In the genomic region with DNA sequence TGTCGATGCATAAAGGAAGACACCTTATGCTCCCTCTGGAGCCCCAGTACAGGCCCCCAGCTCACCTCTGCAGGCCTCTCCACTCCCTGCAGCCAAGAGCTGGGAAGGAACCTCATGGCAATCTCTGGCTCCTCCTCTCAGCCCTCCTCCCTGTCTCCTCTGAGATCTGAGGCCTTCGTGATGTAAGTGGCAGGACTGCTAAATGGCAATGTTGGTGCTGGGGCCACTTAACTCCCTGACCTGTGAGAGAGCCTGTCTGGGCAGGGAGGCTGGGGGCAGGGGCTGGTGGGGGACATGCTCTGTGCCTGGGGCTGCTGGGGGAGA, we compare ENCODE assay signal across 1 cellular context.
TF ChIP-seq lines count a peak whose summit lies in the region.

No MANE protein-coding gene starts in this region.

TF ChIP-seq in K562, 482 proteins besides CTCF, POLR2A, EP300 and RAD21:
- TF ChIP-seq ZBTB1 (CRISPR knock-in tag; IDR thresholded peaks at IDR 0.05; ENCODE audit: borderline replicate concordance, low read depth), result 0 out of 2 replicates have a peak, but pooled peaks have one; percentile 24
- TF ChIP-seq TRIM24 (IDR thresholded peaks at IDR 0.05), result no peak
